In the genomic region with DNA sequence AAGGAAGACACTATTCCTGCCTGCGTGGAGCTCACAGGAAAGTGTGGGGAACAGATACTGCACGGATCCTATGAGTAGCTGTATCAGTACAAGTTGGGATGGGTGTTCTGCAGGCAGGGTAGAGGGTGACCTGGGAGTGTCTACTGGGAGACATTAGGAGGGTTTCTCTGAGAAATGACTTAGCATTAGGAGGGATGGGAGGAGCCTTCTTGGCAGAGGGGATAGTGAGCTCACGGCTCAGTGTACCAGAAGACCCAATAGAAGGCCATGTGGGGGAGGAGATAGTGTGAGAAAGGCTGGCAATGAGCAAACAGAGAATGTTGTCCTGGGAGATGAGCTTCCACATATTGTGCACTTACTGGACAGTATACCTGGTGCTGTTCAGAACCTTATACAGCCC, we compare ENCODE assay signal across 17 cellular contexts.
DNase-seq lines count a peak whose midpoint lies in the region; ATAC-seq and TF ChIP-seq lines count a peak whose summit lies in the region.
"Had no signal": no experiment of that assay in that cellular context is flagged by ENCODE, and none has a peak within 500 bp of the region (broad histone marks: within the 10 kb centered on the region; RNA-seq: fewer than 3 reads in every experiment).

No MANE protein-coding gene starts in this region.

- H3K27me3 ChIP-seq in DOHH2 (ENCODE audit: control insufficient read depth, low read length) (no peaks in the 10 kb centered on the region), OCI-LY1 (ENCODE audit: insufficient read depth, low read length) (no peaks in the 10 kb centered on the region)

- TF ChIP-seq CTCF in DOHH2 (IDR thresholded peaks at IDR 0.05; ENCODE audit: low read depth, low read length, poor library complexity, severe bottlenecking): no peak
- TF ChIP-seq CTCF in OCI-LY1 (IDR thresholded peaks at IDR 0.05; ENCODE audit: low read length): no peak
- TF ChIP-seq CTCF in fibroblast of pulmonary artery (IDR thresholded peaks at IDR 0.05; ENCODE audit: low read length, missing control alignments): no peak
- no peak for TF ChIP-seq CTCF in progenitor cell of endocrine pancreas (IDR thresholded peaks at IDR 0.05; ENCODE audit: unreplicated experiment)
- TF ChIP-seq CTCF in MCF 10A (IDR thresholded peaks at IDR 0.05; ENCODE audit: unreplicated experiment): no peak

- peak; percentile 58 for DNase-seq in fibroblast of pulmonary artery (ENCODE audit: low read depth)
- no peak for DNase-seq in progenitor cell of endocrine pancreas (ENCODE audit: low spot score, unreplicated experiment)
- no peak for DNase-seq in naive thymus-derived CD8-positive, alpha-beta T cell
- DNase-seq in GM19238 (ENCODE audit: insufficient read length, low spot score): no peak
- DNase-seq in HEK293T (ENCODE audit: extremely low spot score): no peak
- DNase-seq in MCF 10A (ENCODE audit: unreplicated experiment): no peak
- DNase-seq: GF-D8; NCI-H1105 treated with DMSO at 0.1 percent for 48 hours; NCI-H446; PC-3; stimulated activated CD4-positive, alpha-beta T cell treated with anti-CD3 and anti-CD28 coated beads, Interleukin-2, amount 100 ng/mL, for 24 hours; stimulated activated CD8-positive, alpha-beta memory T cell treated with anti-CD3 and anti-CD28 coated beads, Interleukin-4, amount 100 ng/mL, for 48 hours; trophoblast cell had no signal

- CTCF ChIA-PET in HEK293T (lab: Yijun Ruan, JAX): interaction anchor here (0.6 kb wide), 2 partner anchors 28 to 35 kb away, joined by 3 to 4 read pairs; no protein-coding TSS in a partner anchor
- CTCF ChIA-PET in MCF 10A (lab: Yijun Ruan, JAX): interaction anchor here (0.6 to 1.0 kb wide), 3 partner anchors 16 to 1651 kb away, joined by 3 to 4 read pairs (median 4); no protein-coding TSS in a partner anchor

- peak overlapping the region; percentile 49; the same call in 1 of the 2 replicates for H3K9ac ChIP-seq in OCI-LY1 (ENCODE audit: low read length)

- ATAC-seq in naive thymus-derived CD8-positive, alpha-beta T cell: no peak
- ATAC-seq: activated naive CD4-positive, alpha-beta T cell treated with anti-CD3 and anti-CD28 coated beads, Interleukin-2, amount 50 U/mL, for 72 hours; PC-3; WTC11 had no signal

- POLR2A ChIA-PET in naive thymus-derived CD8-positive, alpha-beta T cell (lab: Charles Lee): no interaction called here
- POLR2A ChIA-PET in HEK293T (lab: Yijun Ruan, JAX): no interaction called here
- POLR2A ChIA-PET in MCF 10A (lab: Yijun Ruan, JAX): interaction anchor here (0.6 to 0.7 kb wide), 3 partner anchors 42 to 94 kb away, joined by 3 read pairs; no protein-coding TSS in a partner anchor

- H3K4me3 ChIP-seq in DOHH2 (ENCODE audit: low read length) (no peak overlapping the region), OCI-LY1 (ENCODE audit: low read depth, low read length, poor library complexity, severe bottlenecking) (peak overlapping the region; percentile 13), fibroblast of pulmonary artery (replicated peaks; ENCODE audit: low read depth, low read length) (no peak overlapping the region)

- intact Hi-C loops in MCF 10A (cut with micrococcal nuclease): loop anchor here (10.0 kb wide), 1 partner anchor 379 kb away; a partner anchor contains a TSS

- no peak overlapping the region for H2AFZ ChIP-seq in OCI-LY1 (ENCODE audit: low read length)

- H3F3A ChIP-seq in DOHH2 (ENCODE audit: control insufficient read depth, insufficient read depth): no peaks in the 10 kb centered on the region
- no peaks in the 10 kb centered on the region for H3F3A ChIP-seq in OCI-LY1 (ENCODE audit: insufficient read depth, low read length)

- H3K9me3 Mint-ChIP-seq in progenitor cell of endocrine pancreas (ENCODE audit: low read depth): no peaks in the 10 kb centered on the region
- H3K9me3 Mint-ChIP-seq in naive thymus-derived CD8-positive, alpha-beta T cell: no peaks in the 10 kb centered on the region
- H3K9me3 Mint-ChIP-seq in MCF 10A (ENCODE audit: unreplicated experiment): no peaks in the 10 kb centered on the region
- H3K9me3 Mint-ChIP-seq: activated naive CD4-positive, alpha-beta T cell treated with anti-CD3 and anti-CD28 coated beads, Interleukin-2, amount 50 U/mL, for 72 hours had no signal

- H3K27ac ChIP-seq in DOHH2 (ENCODE audit: low read depth, low read length) (0 out of 2 replicates have a peak overlapping the region, but pooled peaks have one; percentile 4), OCI-LY1 (ENCODE audit: low read depth, low read length, poor library complexity, severe bottlenecking) (peak overlapping the region; percentile 89)

- H3K79me2 ChIP-seq in DOHH2 (ENCODE audit: control insufficient read depth, low read length): peaks cover 98% of the 10 kb centered on the region
- H3K79me2 ChIP-seq in OCI-LY1 (ENCODE audit: insufficient read depth, low read length): peaks cover 47% of the 10 kb centered on the region

- H3K27ac Mint-ChIP-seq in progenitor cell of endocrine pancreas (peak overlapping the region; percentile 23), MCF 10A (ENCODE audit: low read depth, unreplicated experiment) (no peak overlapping the region)
- H3K27ac Mint-ChIP-seq in naive thymus-derived CD8-positive, alpha-beta T cell: peak overlapping the region in 2 of 10 donors; percentile 0 to 84
- H3K27ac Mint-ChIP-seq: WTC11 had no signal

- H3K4me3 Mint-ChIP-seq in progenitor cell of endocrine pancreas (ENCODE audit: low read depth): peak overlapping the region; percentile 17
- no peak overlapping the region for H3K4me3 Mint-ChIP-seq in naive thymus-derived CD8-positive, alpha-beta T cell
- no peak overlapping the region for H3K4me3 Mint-ChIP-seq in MCF 10A (ENCODE audit: unreplicated experiment)
- H3K4me3 Mint-ChIP-seq: WTC11 had no signal

- no peaks in the 10 kb centered on the region for H3K9me2 ChIP-seq in DOHH2 (replicated peaks; ENCODE audit: control insufficient read depth, low read length)
- H3K9me2 ChIP-seq in OCI-LY1 (ENCODE audit: low read depth, low read length): no peaks in the 10 kb centered on the region

- H3K4me1 Mint-ChIP-seq in progenitor cell of endocrine pancreas (ENCODE audit: low read depth) (peaks cover 50% of the 10 kb centered on the region), MCF 10A (ENCODE audit: insufficient read depth, unreplicated experiment) (peaks cover 27% of the 10 kb centered on the region)
- peaks cover 16 to 46% (median 39%) of the 10 kb centered on the region in 4 donors for H3K4me1 Mint-ChIP-seq in naive thymus-derived CD8-positive, alpha-beta T cell

- BruUV-seq in MCF 10A (replicated peaks; lab: Mats Ljungman, UMichigan): no TSS peak

- H3K4me2 ChIP-seq in DOHH2 (ENCODE audit: low read length): peak overlapping the region; percentile 67
- H3K4me2 ChIP-seq in OCI-LY1 (ENCODE audit: low read length): peak overlapping the region; percentile 59

- H3K36me3 Mint-ChIP-seq in progenitor cell of endocrine pancreas (ENCODE audit: insufficient read depth) (peaks cover 2% of the 10 kb centered on the region), MCF 10A (ENCODE audit: insufficient read depth, unreplicated experiment) (peaks cover 5% of the 10 kb centered on the region)
- H3K36me3 Mint-ChIP-seq in naive thymus-derived CD8-positive, alpha-beta T cell: peaks cover 0 to 6% (median 0%) of the 10 kb centered on the region in 3 donors
- H3K36me3 Mint-ChIP-seq: activated naive CD4-positive, alpha-beta T cell treated with anti-CD3 and anti-CD28 coated beads, Interleukin-2, amount 50 U/mL, for 72 hours had no signal

- peaks cover 60% of the 10 kb centered on the region for H3K4me1 ChIP-seq in DOHH2 (ENCODE audit: control insufficient read depth, low read length)
- H3K4me1 ChIP-seq in OCI-LY1 (ENCODE audit: insufficient read depth, low read length, severe bottlenecking): peaks cover 78% of the 10 kb centered on the region

- H3K27me3 Mint-ChIP-seq in progenitor cell of endocrine pancreas (no peaks in the 10 kb centered on the region), MCF 10A (ENCODE audit: insufficient read depth, unreplicated experiment) (no peaks in the 10 kb centered on the region)
- no peaks in the 10 kb centered on the region for H3K27me3 Mint-ChIP-seq in naive thymus-derived CD8-positive, alpha-beta T cell

- H3K36me3 ChIP-seq in DOHH2 (ENCODE audit: control insufficient read depth, low read length) (peaks cover 21% of the 10 kb centered on the region), OCI-LY1 (ENCODE audit: insufficient read depth, low read length) (peaks cover 9% of the 10 kb centered on the region; the same call in 1 of the 2 replicates)

- H3K9me3 ChIP-seq in DOHH2 (ENCODE audit: control insufficient read depth, insufficient read depth, low read length) (no peaks in the 10 kb centered on the region), OCI-LY1 (ENCODE audit: low read length) (no peaks in the 10 kb centered on the region)

- peaks cover 14% of the 10 kb centered on the region; the same call in 1 of the 2 replicates for H4K20me1 ChIP-seq in DOHH2 (ENCODE audit: control insufficient read depth, insufficient read depth, low read depth, low read length)
- H4K20me1 ChIP-seq in OCI-LY1 (ENCODE audit: insufficient read depth, low read length): no peaks in the 10 kb centered on the region

TF ChIP-seq in HEK293T, 16 proteins besides CTCF, POLR2A, EP300 and RAD21:
- no peak for TF ChIP-seq SP1 (IDR thresholded peaks at IDR 0.05)
- TF ChIP-seq LEF1 (IDR thresholded peaks at IDR 0.05; ENCODE audit: borderline replicate concordance): no peak
- no peak for TF ChIP-seq SUZ12 (IDR thresholded peaks at IDR 0.05)
- TF ChIP-seq ZNF384 (IDR thresholded peaks at IDR 0.05): no peak
- TF ChIP-seq HDGF (IDR thresholded peaks at IDR 0.05; ENCODE audit: borderline replicate concordance): no peak
- TF ChIP-seq NFRKB (IDR thresholded peaks at IDR 0.05): no peak
- no peak for TF ChIP-seq FOXA1 (IDR thresholded peaks at IDR 0.05)
- TF ChIP-seq CTBP1 (IDR thresholded peaks at IDR 0.05; ENCODE audit: borderline replicate concordance): no peak
- TF ChIP-seq, protein P1, sequence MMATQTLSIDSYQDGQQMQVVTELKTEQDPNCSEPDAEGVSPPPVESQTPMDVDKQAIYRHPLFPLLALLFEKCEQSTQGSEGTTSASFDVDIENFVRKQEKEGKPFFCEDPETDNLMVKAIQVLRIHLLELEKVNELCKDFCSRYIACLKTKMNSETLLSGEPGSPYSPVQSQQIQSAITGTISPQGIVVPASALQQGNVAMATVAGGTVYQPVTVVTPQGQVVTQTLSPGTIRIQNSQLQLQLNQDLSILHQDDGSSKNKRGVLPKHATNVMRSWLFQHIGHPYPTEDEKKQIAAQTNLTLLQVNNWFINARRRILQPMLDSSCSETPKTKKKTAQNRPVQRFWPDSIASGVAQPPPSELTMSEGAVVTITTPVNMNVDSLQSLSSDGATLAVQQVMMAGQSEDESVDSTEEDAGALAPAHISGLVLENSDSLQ (IDR thresholded peaks at IDR 0.05): no peak
- no peak for TF ChIP-seq FOXM1 (IDR thresholded peaks at IDR 0.05; ENCODE audit: borderline replicate concordance)
- TF ChIP-seq ARNT (IDR thresholded peaks at IDR 0.05): no peak
- TF ChIP-seq BHLHE40 (IDR thresholded peaks at IDR 0.05; ENCODE audit: borderline replicate concordance): no peak
- no peak for TF ChIP-seq L3MBTL2 (conservative IDR thresholded peaks at IDR 0.05)
- no peak for TF ChIP-seq ELF4 (IDR thresholded peaks at IDR 0.05)
- no peak for TF ChIP-seq TARDBP (IDR thresholded peaks at IDR 0.05)
- no peak for TF ChIP-seq FOXK2 (IDR thresholded peaks at IDR 0.05)
